In genomic region chr2:215918901-215919585, GRCh38 we compare ENCODE assay signal across 1 cellular context.
TF ChIP-seq lines count a peak whose summit lies in the region.

No MANE protein-coding gene starts in this region.

TF ChIP-seq in GM12878, 131 proteins besides CTCF, POLR2A, EP300 and RAD21 (continued from another document):
- no peak for TF ChIP-seq IRF5 (IDR thresholded peaks at IDR 0.05; ENCODE audit: borderline replicate concordance)
- no peak for TF ChIP-seq MXI1 (IDR thresholded peaks at IDR 0.05; ENCODE audit: low read depth, low read length)
- TF ChIP-seq ZNF622 (IDR thresholded peaks at IDR 0.05): no peak
- TF ChIP-seq GABPA (IDR thresholded peaks at IDR 0.05; ENCODE audit: low read depth): no peak
- TF ChIP-seq POU2F2 (IDR thresholded peaks at IDR 0.05; ENCODE audit: borderline replicate concordance, low read depth, low read length): no peak
- no peak for TF ChIP-seq HSF1 (IDR thresholded peaks at IDR 0.05; ENCODE audit: low read depth, low read length)
